In the genomic region with DNA sequence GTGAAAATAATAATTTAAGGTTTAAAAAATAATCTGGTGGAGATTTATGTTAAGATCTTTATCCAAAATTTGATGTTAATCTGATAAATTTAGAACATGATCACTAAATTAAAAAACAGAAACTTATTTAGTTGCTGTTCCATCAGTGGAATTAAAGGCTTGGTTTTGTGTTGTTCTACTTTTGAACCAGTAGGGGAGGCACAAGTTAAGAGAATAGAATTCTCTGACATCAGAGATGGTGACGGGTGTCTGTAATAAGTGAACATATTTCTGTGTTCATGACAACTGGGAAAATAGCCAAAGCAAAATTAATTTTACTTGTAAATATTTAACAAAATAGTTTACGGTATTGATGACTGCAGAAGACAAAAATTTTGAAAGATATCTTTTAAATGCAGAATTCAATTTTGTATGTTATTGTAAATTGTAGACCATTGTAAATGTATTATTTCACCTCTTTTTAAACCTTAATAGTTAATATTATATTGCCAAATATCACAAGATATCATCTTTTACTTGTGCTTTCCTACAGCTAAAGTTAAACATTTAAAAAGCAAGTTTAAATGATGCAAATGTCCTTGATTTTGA, we compare ENCODE assay signal across 9 cellular contexts.
A peak's percentile ranks its signal among the peaks of the same experiment; 100 is the strongest.
DNase-seq lines count a peak whose midpoint lies in the region; ATAC-seq, FAIRE-seq and TF ChIP-seq lines count a peak whose summit lies in the region.
"Had no signal": no experiment of that assay in that cellular context is flagged by ENCODE, and none has a peak within 500 bp of the region (broad histone marks: within the 10 kb centered on the region; RNA-seq: fewer than 3 reads in every experiment).

No MANE protein-coding gene starts in this region.

- no peaks in the 10 kb centered on the region for H3K27me3 Mint-ChIP-seq in CD14-positive monocyte (ENCODE audit: low read depth in 3 of 3)
- H3K27me3 Mint-ChIP-seq: IgD-negative memory B cell had no signal

- intact Hi-C loops in CD14-positive monocyte (cut with micrococcal nuclease): loop anchor here in 1 of 2 donors (10.0 kb wide), 1 partner anchor 108 kb away; the partner anchor contains the start of genes METTL5 and UBR3

- no peaks in the 10 kb centered on the region for H3F3A ChIP-seq in smooth muscle cell (ENCODE audit: low read depth)

- H3K79me2 ChIP-seq in smooth muscle cell (ENCODE audit: low read depth): no peaks in the 10 kb centered on the region

- TF ChIP-seq CTCF in CD14-positive monocyte (IDR thresholded peaks at IDR 0.05) (peak; percentile 77), smooth muscle cell (IDR thresholded peaks at IDR 0.05; ENCODE audit: borderline replicate concordance, insufficient read depth, poor library complexity, severe bottlenecking) (peak; percentile 48)

- no peak overlapping the region for H3K4me3 ChIP-seq in smooth muscle cell

- H3K4me1 Mint-ChIP-seq in CD14-positive monocyte: no peaks in the 10 kb centered on the region
- H3K4me1 Mint-ChIP-seq: IgD-negative memory B cell had no signal

- no peaks in the 10 kb centered on the region for H3K4me1 ChIP-seq in smooth muscle cell (ENCODE audit: low read depth)

- no peaks in the 10 kb centered on the region for H3K9me3 ChIP-seq in smooth muscle cell (replicated peaks; ENCODE audit: low read depth)

- WGBS in smooth muscle cell (ENCODE audit: low lambda C conversion rate): 70% methylated on average over 2 of the region's 2 CpGs

- FAIRE-seq in frontal cortex (lab: Jason Lieb, UNC): peak; percentile 96

- peaks cover 46 to 64% of the 10 kb centered on the region in 2 donors for H3K36me3 Mint-ChIP-seq in CD14-positive monocyte

- no peak overlapping the region for H3K27ac ChIP-seq in smooth muscle cell (ENCODE audit: low read depth)

- H3K27me3 ChIP-seq in smooth muscle cell (ENCODE audit: low read depth): no peaks in the 10 kb centered on the region

- ATAC-seq in GM19351 (IDR thresholded peaks at IDR 0.05; ENCODE audit: unreplicated experiment) (peak; percentile 64), SK-N-SH treated with all-trans-retinoic acid at 6 μM for 48 hours (peak; percentile 86), HG02588 (IDR thresholded peaks at IDR 0.05; ENCODE audit: unreplicated experiment) (no peak)

- no peak overlapping the region for H3K27ac Mint-ChIP-seq in CD14-positive monocyte

- no peaks in the 10 kb centered on the region for H4K20me1 ChIP-seq in smooth muscle cell (ENCODE audit: low read depth)

- no peak overlapping the region for H3K4me2 ChIP-seq in smooth muscle cell

- no peak overlapping the region for H2AFZ ChIP-seq in smooth muscle cell (ENCODE audit: low read depth)

- no peak overlapping the region for H3K9ac ChIP-seq in smooth muscle cell (ENCODE audit: low read depth)

- H3K36me3 ChIP-seq in smooth muscle cell (ENCODE audit: low read depth): no peaks in the 10 kb centered on the region

- no peaks in the 10 kb centered on the region for H3K9me3 Mint-ChIP-seq in CD14-positive monocyte
- H3K9me3 Mint-ChIP-seq: IgD-negative memory B cell had no signal

- no peak overlapping the region for H3K4me3 Mint-ChIP-seq in CD14-positive monocyte
- H3K4me3 Mint-ChIP-seq: IgD-negative memory B cell had no signal

- DNase-seq in CD14-positive monocyte (ENCODE audit: low spot score): no peak
- peak; percentile 41 for DNase-seq in LHCN-M2 (ENCODE audit: low read depth)
- DNase-seq in frontal cortex (ENCODE audit: low spot score in 2 of 2): peak in 1 of 2 donors; percentile 8
- no peak for DNase-seq in smooth muscle cell (lab: John Stamatoyannopoulos, UW; ENCODE audit: unreplicated experiment)
- no peak for DNase-seq in activated naive CD4-positive, alpha-beta T cell treated with Interleukin-2 at 50 U/mL for 16 hours

TF ChIP-seq in SK-N-SH treated with all-trans-retinoic acid at 6 μM for 48 hours, 23 proteins besides CTCF, POLR2A, EP300 and RAD21:
- TF ChIP-seq ZFP3 (CRISPR knock-in tag; IDR thresholded peaks at IDR 0.05): no peak
- TF ChIP-seq PPARA (CRISPR knock-in tag; IDR thresholded peaks at IDR 0.05; ENCODE audit: borderline replicate concordance): no peak
- no peak for TF ChIP-seq CREB5 (CRISPR knock-in tag; IDR thresholded peaks at IDR 0.05; ENCODE audit: low read depth)
- no peak for TF ChIP-seq GLIS3 (CRISPR knock-in tag; IDR thresholded peaks at IDR 0.05)
- TF ChIP-seq, protein P1, sequence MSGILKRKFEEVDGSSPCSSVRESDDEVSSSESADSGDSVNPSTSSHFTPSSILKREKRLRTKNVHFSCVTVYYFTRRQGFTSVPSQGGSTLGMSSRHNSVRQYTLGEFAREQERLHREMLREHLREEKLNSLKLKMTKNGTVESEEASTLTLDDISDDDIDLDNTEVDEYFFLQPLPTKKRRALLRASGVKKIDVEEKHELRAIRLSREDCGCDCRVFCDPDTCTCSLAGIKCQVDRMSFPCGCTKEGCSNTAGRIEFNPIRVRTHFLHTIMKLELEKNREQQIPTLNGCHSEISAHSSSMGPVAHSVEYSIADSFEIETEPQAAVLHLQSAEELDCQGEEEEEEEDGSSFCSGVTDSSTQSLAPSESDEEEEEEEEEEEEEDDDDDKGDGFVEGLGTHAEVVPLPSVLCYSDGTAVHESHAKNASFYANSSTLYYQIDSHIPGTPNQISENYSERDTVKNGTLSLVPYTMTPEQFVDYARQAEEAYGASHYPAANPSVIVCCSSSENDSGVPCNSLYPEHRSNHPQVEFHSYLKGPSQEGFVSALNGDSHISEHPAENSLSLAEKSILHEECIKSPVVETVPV (CRISPR knock-in tag; IDR thresholded peaks at IDR 0.05): no peak
- no peak for TF ChIP-seq PATZ1 (CRISPR knock-in tag; IDR thresholded peaks at IDR 0.05; ENCODE audit: borderline replicate concordance)
- TF ChIP-seq SNAI2 (CRISPR knock-in tag; IDR thresholded peaks at IDR 0.05): no peak
- TF ChIP-seq ESRRG (CRISPR knock-in tag; IDR thresholded peaks at IDR 0.05): no peak
- TF ChIP-seq ARNTL (CRISPR knock-in tag; IDR thresholded peaks at IDR 0.05; ENCODE audit: borderline replicate concordance, low read depth): no peak
- no peak for TF ChIP-seq TCF4 (CRISPR knock-in tag; IDR thresholded peaks at IDR 0.05; ENCODE audit: borderline replicate concordance)
- no peak for TF ChIP-seq RARB (CRISPR knock-in tag; IDR thresholded peaks at IDR 0.05)
- TF ChIP-seq BACH2 (CRISPR knock-in tag; IDR thresholded peaks at IDR 0.05; ENCODE audit: borderline replicate concordance): no peak
